8 cellular contexts compared by ENCODE assay signal in genomic region chr1:202501281-202501680, GRCh38.
DNase-seq lines count a peak whose midpoint lies in the region; ATAC-seq and TF ChIP-seq lines count a peak whose summit lies in the region.

No MANE protein-coding gene starts in this region.

- no peaks in the 10 kb centered on the region for H3K79me2 ChIP-seq in HCT116 (ENCODE audit: insufficient read depth, low read length)
- no peaks in the 10 kb centered on the region for H3K79me2 ChIP-seq in SK-N-SH (ENCODE audit: insufficient read depth)

- RAD21 ChIA-PET in HCT116 (lab: Charles Lee; ENCODE audit: low non-redundant PET in 1 of 2, low total read pairs in 2 of 2, uncharacterized antibody in 2 of 2, unreplicated experiment in 2 of 2), result interaction anchor here (0.6 to 0.8 kb wide), 4 partner anchors 99 to 219 kb away, joined by 3 to 6 read pairs (median 6); no protein-coding TSS in a partner anchor

- no peak overlapping the region for H3K27ac ChIP-seq in HCT116 (ENCODE audit: low read depth, low read length)
- H3K27ac ChIP-seq in SK-N-SH (ENCODE audit: low read depth in 2 of 2, low read length in 1 of 2), result no peak overlapping the region
- no peak overlapping the region for H3K27ac ChIP-seq in tibial nerve

- no peaks in the 10 kb centered on the region for H3K4me1 ChIP-seq in HCT116 (ENCODE audit: control insufficient read depth in 1 of 2, insufficient read depth in 2 of 2, low read length in 2 of 2)
- peaks cover 8 to 16% of the 10 kb centered on the region in 2 experiments for H3K4me1 ChIP-seq in SK-N-SH (ENCODE audit: control insufficient read depth in 1 of 2, insufficient read depth in 2 of 2, low read depth in 1 of 2, low read length in 1 of 2)
- peaks cover 0 to 6% (median 0%) of the 10 kb centered on the region in 4 donors for H3K4me1 ChIP-seq in tibial nerve

- H3K4me2 ChIP-seq in HCT116 (ENCODE audit: low read length) (no peak overlapping the region), SK-N-SH (no peak overlapping the region)

- H3K4me3 ChIP-seq in HCT116 (replicated peaks in 1 of 2; ENCODE audit: low read depth in 1 of 2, low read length in 2 of 2), result no peak overlapping the region
- no peak overlapping the region for H3K4me3 ChIP-seq in SK-N-SH (ENCODE audit: low read depth in 2 of 2, low read length in 1 of 2)
- H3K4me3 ChIP-seq in tibial nerve, result no peak overlapping the region
- H3K4me3 ChIP-seq in MG63, result no peak overlapping the region

- WGBS in SK-N-SH (ENCODE audit: low lambda C conversion rate), result 67% methylated on average over 2 of the region's 2 CpGs
- WGBS in tibial nerve, 2 donors, result 38 to 42% methylated on average over 2 of the region's 2 CpGs

- POLR2A ChIA-PET in HCT116 (lab: Charles Lee), result no interaction called here
- POLR2A ChIA-PET in SK-N-SH (lab: Yijun Ruan, JAX), result no interaction called here

- H3F3A ChIP-seq in SK-N-SH (replicated peaks; ENCODE audit: insufficient read depth), result peaks cover 10% of the 10 kb centered on the region

- TF ChIP-seq RAD21 in HCT116 (IDR thresholded peaks at IDR 0.05; ENCODE audit: low read depth) (peak; percentile 78), SK-N-SH (IDR thresholded peaks at IDR 0.05; ENCODE audit: low read length) (peak; percentile 82)

- H2AFZ ChIP-seq in HCT116 (ENCODE audit: low read depth, low read length, poor library complexity, severe bottlenecking) (no peak overlapping the region), SK-N-SH (ENCODE audit: low read depth) (no peak overlapping the region)

- no peaks in the 10 kb centered on the region for H3K36me3 ChIP-seq in HCT116 (ENCODE audit: control insufficient read depth in 1 of 2, insufficient read depth in 2 of 2, low read length in 2 of 2)
- H3K36me3 ChIP-seq in SK-N-SH (replicated peaks in 1 of 2; ENCODE audit: control insufficient read depth in 1 of 2, insufficient read depth in 2 of 2, low read length in 1 of 2), result peaks cover 6 to 11% of the 10 kb centered on the region in 2 experiments
- peaks cover 0 to 11% (median 0%) of the 10 kb centered on the region in 3 donors for H3K36me3 ChIP-seq in tibial nerve
- peaks cover 9% of the 10 kb centered on the region for H3K36me3 ChIP-seq in MG63

- H3K27me3 ChIP-seq in HCT116 (ENCODE audit: insufficient read depth, low read length) (no peaks in the 10 kb centered on the region), SK-N-SH (ENCODE audit: insufficient read depth) (no peaks in the 10 kb centered on the region), tibial nerve (peaks cover 0 to 2% of the 10 kb centered on the region in 2 donors), MG63 (no peaks in the 10 kb centered on the region)

- intact Hi-C loops in HCT116 (cut with micrococcal nuclease), result loop anchor here (1.0 to 10.0 kb wide), 2 partner anchors 99 to 214 kb away; partner anchors contain the start of gene SYT2

- H3K9me3 ChIP-seq in HCT116 (ENCODE audit: control insufficient read depth in 1 of 2, insufficient read depth in 1 of 2, low read depth in 1 of 2, low read length in 2 of 2), result no peaks in the 10 kb centered on the region
- H3K9me3 ChIP-seq in SK-N-SH, result no peaks in the 10 kb centered on the region
- no peaks in the 10 kb centered on the region for H3K9me3 ChIP-seq in tibial nerve
- no peaks in the 10 kb centered on the region for H3K9me3 ChIP-seq in MG63

- no peaks in the 10 kb centered on the region for H4K20me1 ChIP-seq in HCT116 (ENCODE audit: insufficient read depth)
- no peaks in the 10 kb centered on the region for H4K20me1 ChIP-seq in SK-N-SH (ENCODE audit: insufficient read depth)

- H3K9ac ChIP-seq in HCT116 (ENCODE audit: low read length) (no peak overlapping the region), SK-N-SH (no peak overlapping the region)

- peak; percentile 75 for ATAC-seq in HCT116
- no peak for ATAC-seq in GM19023 (IDR thresholded peaks at IDR 0.05; ENCODE audit: unreplicated experiment)

- no peak for TF ChIP-seq EP300 in SK-N-SH (IDR thresholded peaks at IDR 0.05; ENCODE audit: borderline replicate concordance in 1 of 2, low read depth in 1 of 2, low read length in 1 of 2)
- TF ChIP-seq EP300 in tibial nerve (IDR thresholded peaks at IDR 0.05), result no peak

- DNase-seq in CD1c-positive myeloid dendritic cell (ENCODE audit: extremely low spot score) (peak; percentile 44), HCT116 (ENCODE audit: low read depth, low spot score) (peak; percentile 12), SK-N-SH (peak; percentile 7), glomerular visceral epithelial cell (ENCODE audit: extremely low spot score) (peak; percentile 48), tibial nerve (ENCODE audit: low spot score in 2 of 2) (peak in 1 of 2 donors; percentile 17), NOMO-1 (lab: John Stamatoyannopoulos, UW; ENCODE audit: unreplicated experiment in 2 of 2) (no peak), MG63 (no peak)

- TF ChIP-seq CTCF in HCT116 (IDR thresholded peaks at IDR 0.05 in 2 of 3, conservative IDR thresholded peaks at IDR 0.05 in 1 of 3; ENCODE audit: borderline replicate concordance in 1 of 3, insufficient read depth in 1 of 3, low read depth in 2 of 3, low read length in 2 of 3), result peak; percentile 32 to 75 (median 54)
- TF ChIP-seq CTCF in SK-N-SH (IDR thresholded peaks at IDR 0.05), result peak; percentile 63
- TF ChIP-seq CTCF in tibial nerve (IDR thresholded peaks at IDR 0.05), result peak; percentile 31 to 81 (median 49)

- no peak for TF ChIP-seq POLR2A in HCT116 (IDR thresholded peaks at IDR 0.05; ENCODE audit: borderline replicate concordance, extremely low read depth, insufficient read depth, insufficient read length)
- no peak for TF ChIP-seq POLR2A in tibial nerve (IDR thresholded peaks at IDR 0.05)

- no TSS peak for BruUV-seq in HCT116 (replicated peaks; lab: Mats Ljungman, UMichigan)

- CTCF ChIA-PET in HCT116 (lab: Charles Lee), result interaction anchor here (0.6 to 1.4 kb wide), 9 partner anchors 9 to 218 kb away, joined by 3 to 15 read pairs (median 4); no protein-coding TSS in a partner anchor
- CTCF ChIA-PET in SK-N-SH (lab: Yijun Ruan, JAX), result interaction anchor here (0.6 to 5.1 kb wide), 32 partner anchors 9 to 218 kb away, joined by 3 to 31 read pairs (median 4); no protein-coding TSS in a partner anchor

- H3K9me2 ChIP-seq in HCT116 (ENCODE audit: insufficient read depth) (no peaks in the 10 kb centered on the region), SK-N-SH (no peaks in the 10 kb centered on the region)

TF ChIP-seq in HCT116, 20 proteins besides CTCF, POLR2A, EP300 and RAD21 (continues in another document):
- TF ChIP-seq, protein P1, sequence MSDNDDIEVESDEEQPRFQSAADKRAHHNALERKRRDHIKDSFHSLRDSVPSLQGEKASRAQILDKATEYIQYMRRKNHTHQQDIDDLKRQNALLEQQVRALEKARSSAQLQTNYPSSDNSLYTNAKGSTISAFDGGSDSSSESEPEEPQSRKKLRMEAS (IDR thresholded peaks at IDR 0.05), result no peak
- TF ChIP-seq ZFX (IDR thresholded peaks at IDR 0.05), result no peak
- no peak for TF ChIP-seq CEBPB (IDR thresholded peaks at IDR 0.05; ENCODE audit: low read depth)
- TF ChIP-seq SIN3A (IDR thresholded peaks at IDR 0.05; ENCODE audit: low read depth), result no peak
- TF ChIP-seq EZH2 (IDR thresholded peaks at IDR 0.05), result no peak
- TF ChIP-seq POLR2AphosphoS5 (IDR thresholded peaks at IDR 0.05; ENCODE audit: low read depth, low read length), result no peak
- no peak for TF ChIP-seq SRF (IDR thresholded peaks at IDR 0.05; ENCODE audit: low read depth)
- TF ChIP-seq JUND (IDR thresholded peaks at IDR 0.05), result no peak

TF ChIP-seq in SK-N-SH, 30 proteins besides CTCF, POLR2A, EP300 and RAD21:
- TF ChIP-seq SMC3 (IDR thresholded peaks at IDR 0.05; ENCODE audit: low read depth, low read length), result peak; percentile 78
- TF ChIP-seq FOXJ3 (CRISPR knock-in tag; IDR thresholded peaks at IDR 0.05), result no peak
- TF ChIP-seq CHD2 (IDR thresholded peaks at IDR 0.05; ENCODE audit: low read length, partially characterized antibody), result no peak

Comparison
In these comparisons a context has a peak if more than half of its experiments do, and no peak if none do; other contexts are left out.
1. DNase-seq: peak in CD1c-positive myeloid dendritic cell (single experiment), HCT116 (single experiment), SK-N-SH (single experiment) and glomerular visceral epithelial cell (single experiment); none in NOMO-1 (0 of 2) and MG63 (single experiment).
2. Peak in every context shown above with its lines, with median percentiles within 50 percentile points of each other: CTCF ChIP-seq.